23 cellular contexts compared by ENCODE assay signal in genomic region chr15:86327230-86327865, GRCh38.
"Had no signal": no experiment of that assay in that cellular context is flagged by ENCODE, and none has a peak within 500 bp of the region (broad histone marks: within the 10 kb centered on the region; RNA-seq: fewer than 3 reads in every experiment).

No MANE protein-coding gene starts in this region.

- H2AFZ ChIP-seq: parathyroid adenoma had no signal

- H3K27ac Mint-ChIP-seq: activated B cell treated with CpG ODN at 0.5 μM for 24 hours; activated CD4-positive, alpha-beta memory T cell treated with anti-CD3 and anti-CD28 coated beads for 36 hours; activated naive CD8-positive, alpha-beta T cell treated with anti-CD3 and anti-CD28 coated beads, Interleukin-2, amount 10 ng/mL, durations not matched to agents 7 days and 5 days; activated T-helper 17 cell treated with anti-CD3 and anti-CD28 coated beads, Interleukin-2, amount 50 U/mL, for 72 hours; natural killer cell treated with Interleukin-12 subunit alpha and Interleukin-12 subunit beta and Interleukin-15 and Interleukin-18, amount 100 ng/mL, for 72 hours; stimulated activated effector memory CD8-positive, alpha-beta T cell treated with anti-CD3 and anti-CD28 coated beads, Interleukin-12 subunit alpha, Interleukin-12 subunit beta, amount 100 ng/mL, for 72 hours; type B pancreatic cell had no signal

- H3K27me3 Mint-ChIP-seq: activated B cell treated with CpG ODN at 0.5 μM for 24 hours; activated naive CD8-positive, alpha-beta T cell treated with anti-CD3 and anti-CD28 coated beads, Interleukin-2, amount 10 ng/mL, durations not matched to agents 7 days and 5 days had no signal

- H3K9me3 ChIP-seq: testis had no signal

- H3K9ac ChIP-seq: parathyroid adenoma had no signal

- H3K36me3 ChIP-seq: esophagus squamous epithelium, neutrophil had no signal

- H3K4me3 Mint-ChIP-seq: activated B cell treated with CpG ODN at 0.5 μM for 24 hours; activated CD4-positive, alpha-beta memory T cell treated with anti-CD3 and anti-CD28 coated beads for 36 hours; activated naive CD8-positive, alpha-beta T cell treated with anti-CD3 and anti-CD28 coated beads, Interleukin-2, amount 10 ng/mL, durations not matched to agents 7 days and 5 days; activated T-helper 17 cell treated with anti-CD3 and anti-CD28 coated beads, Interleukin-2, amount 50 U/mL, for 72 hours; natural killer cell treated with Interleukin-12 subunit alpha and Interleukin-12 subunit beta and Interleukin-15 and Interleukin-18, amount 100 ng/mL, for 72 hours; stimulated activated effector memory CD8-positive, alpha-beta T cell treated with anti-CD3 and anti-CD28 coated beads, Interleukin-12 subunit alpha, Interleukin-12 subunit beta, amount 100 ng/mL, for 72 hours; type B pancreatic cell had no signal

- H3K27ac ChIP-seq: body of pancreas, neutrophil, parathyroid adenoma, testis had no signal

- H3K4me3 ChIP-seq: body of pancreas, esophagus squamous epithelium, testis had no signal

- H3K27me3 ChIP-seq: body of pancreas, esophagus squamous epithelium, neutrophil, testis had no signal

- DNase-seq: activated B cell treated with CpG ODN at 0.5 μM for 24 hours; activated CD4-positive, alpha-beta memory T cell treated with anti-CD3 and anti-CD28 coated beads for 36 hours; activated CD4-positive, alpha-beta T cell treated with anti-CD3 and anti-CD28 coated beads for 4 hours; activated naive CD4-positive, alpha-beta T cell treated with Interleukin-2 at 50 U/mL for 16 hours; activated naive CD8-positive, alpha-beta T cell treated with anti-CD3 and anti-CD28 coated beads, Interleukin-2, amount 10 ng/mL, durations not matched to agents 7 days and 5 days; activated T-cell treated with anti-CD3 and anti-CD28 coated beads for 4 hours; amygdala; body of pancreas; central memory CD4-positive, alpha-beta T cell; esophagus squamous epithelium; hippocampal formation; left cardiac atrium; stimulated activated CD4-positive, alpha-beta T cell treated with anti-CD3 and anti-CD28 coated beads, Interleukin-4, amount 100 ng/mL, for 24 hours; T-helper 9 cell; testis had no signal

- H3K79me2 ChIP-seq: parathyroid adenoma had no signal

- H3K4me1 ChIP-seq: body of pancreas, parathyroid adenoma, testis had no signal

- H3K4me1 Mint-ChIP-seq: activated B cell treated with CpG ODN at 0.5 μM for 24 hours; activated naive CD8-positive, alpha-beta T cell treated with anti-CD3 and anti-CD28 coated beads, Interleukin-2, amount 10 ng/mL, durations not matched to agents 7 days and 5 days; activated T-helper 17 cell treated with anti-CD3 and anti-CD28 coated beads, Interleukin-2, amount 50 U/mL, for 72 hours; stimulated activated effector memory CD8-positive, alpha-beta T cell treated with anti-CD3 and anti-CD28 coated beads, Interleukin-12 subunit alpha, Interleukin-12 subunit beta, amount 100 ng/mL, for 72 hours had no signal

- H3K9me3 Mint-ChIP-seq: activated naive CD8-positive, alpha-beta T cell treated with anti-CD3 and anti-CD28 coated beads, Interleukin-2, amount 10 ng/mL, durations not matched to agents 7 days and 5 days; type B pancreatic cell had no signal

- FAIRE-seq: colon, islet of Langerhans had no signal

- H3K36me3 Mint-ChIP-seq: activated CD4-positive, alpha-beta memory T cell treated with anti-CD3 and anti-CD28 coated beads for 36 hours; activated naive CD8-positive, alpha-beta T cell treated with anti-CD3 and anti-CD28 coated beads, Interleukin-2, amount 10 ng/mL, durations not matched to agents 7 days and 5 days; natural killer cell treated with Interleukin-12 subunit alpha and Interleukin-12 subunit beta and Interleukin-15 and Interleukin-18, amount 100 ng/mL, for 72 hours; stimulated activated effector memory CD8-positive, alpha-beta T cell treated with anti-CD3 and anti-CD28 coated beads, Interleukin-12 subunit alpha, Interleukin-12 subunit beta, amount 100 ng/mL, for 72 hours; type B pancreatic cell had no signal
